In the genomic region with DNA sequence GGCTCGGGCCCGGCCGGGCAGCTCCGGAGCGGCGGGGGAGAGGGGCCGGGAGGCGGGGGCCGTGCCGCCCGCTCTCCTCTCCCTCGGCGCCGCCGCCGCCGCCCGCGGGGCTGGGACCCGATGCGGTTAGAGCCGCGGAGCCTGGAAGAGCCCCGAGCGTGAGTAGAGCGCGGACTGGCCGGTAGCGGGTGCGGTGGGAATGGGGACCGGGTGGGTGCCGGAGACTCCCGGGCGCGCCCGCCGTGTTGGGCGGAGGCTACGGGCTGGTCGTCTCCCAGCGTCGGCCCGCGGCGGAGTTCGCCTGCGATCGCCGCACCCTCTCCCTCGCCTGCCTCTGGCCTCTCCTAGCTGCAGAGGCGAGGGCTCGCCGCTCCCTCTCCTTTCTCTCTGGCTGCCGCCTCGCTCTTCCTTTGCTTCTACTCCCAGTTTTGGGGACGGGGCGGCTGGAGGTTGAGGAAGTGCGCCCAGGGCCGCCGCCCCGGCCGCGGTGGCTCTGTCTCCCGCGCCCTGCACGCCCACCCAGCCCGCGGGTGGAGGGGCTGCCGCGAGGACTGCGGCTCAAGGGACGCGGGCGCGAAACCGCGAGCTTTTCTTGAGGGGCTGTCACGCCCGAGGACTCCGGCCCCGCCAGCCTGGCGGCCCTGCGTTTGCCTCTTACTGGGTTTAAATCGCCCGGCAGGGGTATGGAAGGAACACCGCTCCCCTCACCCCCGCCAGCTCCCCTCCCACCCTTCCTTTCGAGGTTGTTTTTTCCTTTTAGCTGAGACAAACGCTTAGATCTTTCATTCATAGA, we compare ENCODE assay signal across 8 cellular contexts. TPM values are rescaled to one million over a fixed set of nuclear protein-coding genes. Genes with fewer than 3 reads are reported as not detected.
A peak's percentile ranks its signal among the peaks of the same experiment; 100 is the strongest.
DNase-seq lines count a peak whose midpoint lies in the region; ATAC-seq and TF ChIP-seq lines count a peak whose summit lies in the region.

No MANE protein-coding gene starts in this region.

- no peaks in the 10 kb centered on the region for H3K27me3 Mint-ChIP-seq in activated naive CD4-positive, alpha-beta T cell treated with anti-CD3 and anti-CD28 coated beads, Interleukin-2, amount 50 U/mL, for 24 hours

- peaks cover 45% of the 10 kb centered on the region for H3K4me1 Mint-ChIP-seq in activated naive CD4-positive, alpha-beta T cell treated with anti-CD3 and anti-CD28 coated beads, Interleukin-2, amount 50 U/mL, for 24 hours

- peak overlapping the region; percentile 96 to 100 for H3K27ac ChIP-seq in ovary
- peak overlapping the region; percentile 93 to 98 for H3K27ac ChIP-seq in tibial artery

- no peak for TF ChIP-seq POLR2A in ovary (IDR thresholded peaks at IDR 0.05)

- no peak for TF ChIP-seq EP300 in ovary (IDR thresholded peaks at IDR 0.05)

- H3K4me1 ChIP-seq in ovary (ENCODE audit: insufficient read depth) (peaks cover 5% of the 10 kb centered on the region), tibial artery (peaks cover 0 to 37% (median 10%) of the 10 kb centered on the region in 4 donors)

- 0 to 1% (median 0%) methylated on average over 67 to 86 of the region's 89 CpGs for WGBS in ovary, 3 donors

- H3K4me3 Mint-ChIP-seq in activated naive CD4-positive, alpha-beta T cell treated with anti-CD3 and anti-CD28 coated beads, Interleukin-2, amount 50 U/mL, for 24 hours: peak overlapping the region; percentile 95

- peak; percentile 75 for DNase-seq in COR-L47 (lab: John Stamatoyannopoulos, UW)
- peak; percentile 64 for DNase-seq in HK-2 (ENCODE audit: unreplicated experiment)
- DNase-seq in SK-MEL-5 (ENCODE audit: low read depth, low spot score): peak; percentile 26
- peak; percentile 82 for DNase-seq in Right ventricle myocardium inferior (ENCODE audit: missing footprints)
- peak; percentile 38 to 74 (median 57) for DNase-seq in ovary
- peak; percentile 25 to 74 for DNase-seq in tibial artery

- H3K27me3 ChIP-seq in ovary (no peaks in the 10 kb centered on the region), tibial artery (no peaks in the 10 kb centered on the region)

- intact Hi-C loops in Right ventricle myocardium inferior (cut with DNase I) (loop anchor here (5.0 kb wide), 3 partner anchors 34 to 76 kb away; a partner anchor contains a TSS), ovary (cut with DNase I) (loop anchor here in 3 of 4 donors (5.0 kb wide), 3 partner anchors 34 to 174 kb away; a partner anchor contains a TSS), tibial artery (cut with DNase I; ENCODE audit: low total_unique reads) (loop anchor here (2.0 kb wide), 1 partner anchor 174 kb away; a partner anchor contains a TSS)

- H3K36me3 Mint-ChIP-seq in activated naive CD4-positive, alpha-beta T cell treated with anti-CD3 and anti-CD28 coated beads, Interleukin-2, amount 50 U/mL, for 24 hours: no peaks in the 10 kb centered on the region

- in situ Hi-C loops in SK-MEL-5 (cut with HindIII; ENCODE audit: low pct_unique_long_range_greater_than_20kb, low sequenced_read_pairs): no loop called here

- no peaks in the 10 kb centered on the region for H3K9me3 ChIP-seq in ovary
- H3K9me3 ChIP-seq in tibial artery: no peaks in the 10 kb centered on the region

- H3K4me3 ChIP-seq in ovary (peak overlapping the region; percentile 91), tibial artery (peak overlapping the region; percentile 83 to 94)

- ATAC-seq in GM19468 (IDR thresholded peaks at IDR 0.05; ENCODE audit: extremely low read depth, unreplicated experiment) (peak; percentile 0), Right ventricle myocardium inferior (peak; percentile 33)

- no peaks in the 10 kb centered on the region for H3K9me3 Mint-ChIP-seq in activated naive CD4-positive, alpha-beta T cell treated with anti-CD3 and anti-CD28 coated beads, Interleukin-2, amount 50 U/mL, for 24 hours

- TF ChIP-seq CTCF in ovary (IDR thresholded peaks at IDR 0.05) (peak in 1 of 3 donors; percentile 29), tibial artery (IDR thresholded peaks at IDR 0.05) (no peak)

- peak overlapping the region; percentile 99 for H3K27ac Mint-ChIP-seq in activated naive CD4-positive, alpha-beta T cell treated with anti-CD3 and anti-CD28 coated beads, Interleukin-2, amount 50 U/mL, for 24 hours

- H3K36me3 ChIP-seq in ovary (no peaks in the 10 kb centered on the region), tibial artery (no peaks in the 10 kb centered on the region)

RNA-seq across cellular contexts. Expression of a gene that starts 0.5 kb away (rescaled TPM):
- total RNA-seq in SK-MEL-5 (2014; rRNA removed; shearing (Covaris generic)): 12.7 and 13.2 TPM in 2 replicates
- 5.1 and 7.2 TPM in 2 replicates for polyA plus RNA-seq in SK-MEL-5 (2015; cell fraction: cytosol; rRNA removed)
- 13.2 and 15.9 TPM in 2 replicates for polyA plus RNA-seq in SK-MEL-5 (2015; cell fraction: nucleus; rRNA removed)
- 21.1 TPM for total RNA-seq in Right ventricle myocardium inferior
- total RNA-seq in ovary: 10 to 100 TPM; 15.0 to 29.7 (median 23.2) TPM
- 10 to 100 TPM in 1 of 2 donors, 1 to 10 TPM in 1; 8.9 to 14.6 TPM for polyA plus RNA-seq in ovary

Comparison
In these comparisons a context has a peak if more than half of its experiments do, and no peak if none do; other contexts are left out.
1. Peak in every context shown above with its lines: DNase-seq, ATAC-seq, H3K4me3 ChIP-seq and H3K27ac ChIP-seq.
2. DNase-seq: peak in every context shown above with its lines; median percentile 82 in Right ventricle myocardium inferior; 75 in COR-L47; 64 in HK-2; 57 in ovary; 50 in tibial artery; 26 in SK-MEL-5.